Comparison of ENCODE assay signal across 1 cellular context in the genomic region with DNA sequence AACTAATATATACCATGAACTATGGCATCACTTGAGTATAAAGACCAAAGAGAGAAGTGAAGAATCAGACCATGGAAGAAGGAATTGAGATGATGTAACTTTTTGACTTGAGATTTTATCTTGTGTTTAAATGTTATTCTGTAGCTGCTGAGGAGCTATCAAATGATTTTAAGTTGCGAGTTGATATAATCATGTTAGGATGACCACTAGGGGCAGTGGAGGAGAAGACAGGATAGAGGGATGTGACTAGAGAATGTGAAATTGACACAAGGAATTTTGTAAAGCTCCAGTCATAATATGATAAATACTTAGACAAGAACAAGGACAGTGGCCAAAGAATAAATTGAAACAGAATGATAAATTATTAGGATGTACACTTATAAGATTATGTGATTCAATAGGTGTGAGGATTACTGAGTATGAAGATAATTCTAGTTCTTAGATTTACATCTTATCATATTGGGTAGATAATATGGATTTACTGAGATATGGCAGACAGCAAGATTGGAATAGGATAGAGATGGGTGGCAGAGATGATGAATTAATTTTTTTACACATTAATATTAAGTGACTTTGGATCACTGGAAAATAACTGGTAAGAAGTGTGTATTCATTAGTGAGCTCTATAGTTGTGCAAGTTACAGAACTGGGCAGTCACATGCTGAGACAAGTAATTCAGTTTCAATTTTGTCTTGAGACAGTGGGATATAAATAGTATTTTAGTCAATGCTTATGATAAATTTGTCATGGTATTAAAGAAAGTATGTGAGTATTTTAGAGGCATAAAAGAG.
TF ChIP-seq lines count a peak whose summit lies in the region.

No MANE protein-coding gene starts in this region.

TF ChIP-seq in HCT116, 20 proteins besides CTCF, POLR2A, EP300 and RAD21 (continued from another document):
- no peak for TF ChIP-seq POLR2AphosphoS5 (IDR thresholded peaks at IDR 0.05; ENCODE audit: low read depth, low read length)
